16 cellular contexts compared by ENCODE assay signal in genomic region chr3:9230596-9230995, GRCh38.
"Had no signal": no experiment of that assay in that cellular context is flagged by ENCODE, and none has a peak within 500 bp of the region (broad histone marks: within the 10 kb centered on the region; RNA-seq: fewer than 3 reads in every experiment).

No MANE protein-coding gene starts in this region.

- H3K27ac ChIP-seq: cardiac muscle cell, epithelial cell of prostate, lower lobe of right lung, pancreas had no signal

- ATAC-seq: activated CD8-positive, alpha-beta T cell treated with anti-CD3 and anti-CD28 coated beads, Interleukin-2, amount 10 ng/mL, durations not matched to agents 7 days and 5 days; activated naive CD8-positive, alpha-beta T cell treated with anti-CD3 and anti-CD28 coated beads, Interleukin-2, amount 50 U/mL, for 24 hours; activated T-cell treated with anti-CD3 and anti-CD28 coated beads, Interleukin-2, amount 50 U/mL, for 4 hours; lower lobe of right lung; pancreas; stimulated activated naive B cell treated with anti-CD40 and anti-IgM and Interleukin-4, amounts not matched to agents 10 μg/mL and 1 μg/mL and 100 μg/mL, for 72 hours had no signal

- H3K36me3 Mint-ChIP-seq: activated naive CD4-positive, alpha-beta T cell treated with anti-CD3 and anti-CD28 coated beads, Interleukin-2, amount 10 ng/mL, durations not matched to agents 7 days and 5 days; stimulated activated naive B cell treated with anti-CD40 and anti-IgM and Interleukin-4, amounts not matched to agents 10 μg/mL and 1 μg/mL and 100 μg/mL, for 72 hours had no signal

- H3K9me3 Mint-ChIP-seq: activated CD4-positive, alpha-beta T cell treated with anti-CD3 and anti-CD28 coated beads, Interleukin-2, amount 10 ng/mL, durations not matched to agents 24 days and 14 days; activated naive CD4-positive, alpha-beta T cell treated with anti-CD3 and anti-CD28 coated beads, Interleukin-2, amount 10 ng/mL, durations not matched to agents 7 days and 5 days; activated naive CD8-positive, alpha-beta T cell treated with anti-CD3 and anti-CD28 coated beads, Interleukin-2, amount 50 U/mL, for 24 hours; activated T-cell treated with anti-CD3 and anti-CD28 coated beads, Interleukin-2, amount 50 U/mL, for 4 hours; stimulated activated naive B cell treated with anti-CD40 and anti-IgM and Interleukin-4, amounts not matched to agents 10 μg/mL and 1 μg/mL and 100 μg/mL, for 72 hours had no signal

- H3K27ac Mint-ChIP-seq: activated CD4-positive, alpha-beta T cell treated with anti-CD3 and anti-CD28 coated beads, Interleukin-2, amount 10 ng/mL, durations not matched to agents 24 days and 14 days; activated CD8-positive, alpha-beta T cell treated with anti-CD3 and anti-CD28 coated beads, Interleukin-2, amount 10 ng/mL, durations not matched to agents 7 days and 5 days; activated naive CD4-positive, alpha-beta T cell treated with anti-CD3 and anti-CD28 coated beads, Interleukin-2, amount 10 ng/mL, durations not matched to agents 7 days and 5 days; activated naive CD8-positive, alpha-beta T cell treated with anti-CD3 and anti-CD28 coated beads, Interleukin-2, amount 50 U/mL, for 24 hours; stimulated activated naive B cell treated with anti-CD40 and anti-IgM and Interleukin-4, amounts not matched to agents 10 μg/mL and 1 μg/mL and 100 μg/mL, for 72 hours had no signal

- H3K27me3 ChIP-seq: cardiac muscle cell, gastrocnemius medialis, pancreas had no signal

- H3K4me3 Mint-ChIP-seq: activated CD4-positive, alpha-beta T cell treated with anti-CD3 and anti-CD28 coated beads, Interleukin-2, amount 10 ng/mL, durations not matched to agents 24 days and 14 days; activated CD8-positive, alpha-beta T cell treated with anti-CD3 and anti-CD28 coated beads, Interleukin-2, amount 10 ng/mL, durations not matched to agents 7 days and 5 days; activated naive CD4-positive, alpha-beta T cell treated with anti-CD3 and anti-CD28 coated beads, Interleukin-2, amount 10 ng/mL, durations not matched to agents 7 days and 5 days; activated naive CD8-positive, alpha-beta T cell treated with anti-CD3 and anti-CD28 coated beads, Interleukin-2, amount 50 U/mL, for 24 hours; activated T-cell treated with anti-CD3 and anti-CD28 coated beads, Interleukin-2, amount 50 U/mL, for 4 hours; stimulated activated naive B cell treated with anti-CD40 and anti-IgM and Interleukin-4, amounts not matched to agents 10 μg/mL and 1 μg/mL and 100 μg/mL, for 72 hours had no signal

- H3K9me3 ChIP-seq: gastrocnemius medialis, lower lobe of right lung, pancreas had no signal

- H3K4me1 ChIP-seq: lower lobe of right lung, pancreas had no signal

- DNase-seq: activated CD4-positive, alpha-beta T cell treated with anti-CD3 and anti-CD28 coated beads, Interleukin-2, amount 10 ng/mL, durations not matched to agents 24 days and 14 days; activated CD8-positive, alpha-beta memory T cell treated with anti-CD3 and anti-CD28 coated beads, Interleukin-2, amount 50 U/mL, for 4 hours; activated CD8-positive, alpha-beta T cell treated with anti-CD3 and anti-CD28 coated beads, Interleukin-2, amount 10 ng/mL, durations not matched to agents 7 days and 5 days; activated effector memory CD4-positive, alpha-beta T cell treated with Interleukin-2 at 50 U/mL for 16 hours; activated naive CD4-positive, alpha-beta T cell treated with anti-CD3 and anti-CD28 coated beads, Interleukin-2, amount 10 ng/mL, durations not matched to agents 7 days and 5 days; activated naive CD8-positive, alpha-beta T cell treated with anti-CD3 and anti-CD28 coated beads, Interleukin-2, amount 50 U/mL, for 24 hours; activated T-cell treated with anti-CD3 and anti-CD28 coated beads, Interleukin-2, amount 50 U/mL, for 4 hours; gastrocnemius medialis; lower lobe of right lung; pancreas; stimulated activated naive B cell treated with anti-CD40 and anti-IgM and Interleukin-4, amounts not matched to agents 10 μg/mL and 1 μg/mL and 100 μg/mL, for 72 hours; T-helper 1 cell; T-helper 9 cell had no signal

- H3K27me3 Mint-ChIP-seq: activated naive CD8-positive, alpha-beta T cell treated with anti-CD3 and anti-CD28 coated beads, Interleukin-2, amount 50 U/mL, for 24 hours had no signal

- H3K36me3 ChIP-seq: cardiac muscle cell, gastrocnemius medialis, lower lobe of right lung, pancreas had no signal

- H3K4me3 ChIP-seq: cardiac muscle cell, gastrocnemius medialis, lower lobe of right lung, pancreas had no signal

- H3K4me1 Mint-ChIP-seq: stimulated activated naive B cell treated with anti-CD40 and anti-IgM and Interleukin-4, amounts not matched to agents 10 μg/mL and 1 μg/mL and 100 μg/mL, for 72 hours had no signal

- FAIRE-seq: keratinocyte, pancreas had no signal
